11 cellular contexts compared by ENCODE assay signal in the genomic region with DNA sequence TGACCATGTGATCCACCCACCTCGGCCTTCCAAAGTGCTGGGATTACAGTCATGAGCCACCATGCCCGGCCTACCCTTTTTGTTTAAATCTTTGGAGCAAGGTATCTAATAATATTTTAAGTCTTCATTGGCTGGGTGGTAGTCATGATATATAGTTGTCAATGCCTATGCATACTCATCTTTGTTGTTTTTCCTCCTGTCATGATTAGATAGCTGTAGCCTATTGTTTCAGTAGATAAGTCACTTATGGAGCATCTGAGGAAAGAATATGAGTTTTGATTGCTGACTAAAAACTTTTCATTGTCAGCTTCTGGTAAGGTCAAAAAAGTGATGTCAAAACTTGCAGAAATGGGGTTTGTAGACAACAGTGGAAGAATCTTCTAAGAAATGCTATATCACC.
DNase-seq lines count a peak whose midpoint lies in the region; ATAC-seq and TF ChIP-seq lines count a peak whose summit lies in the region.
"Had no signal": no experiment of that assay in that cellular context is flagged by ENCODE, and none has a peak within 500 bp of the region (broad histone marks: within the 10 kb centered on the region; RNA-seq: fewer than 3 reads in every experiment).

No MANE protein-coding gene starts in this region.

- TF ChIP-seq CTCF in progenitor cell of endocrine pancreas (IDR thresholded peaks at IDR 0.05; ENCODE audit: unreplicated experiment): no peak

- H3K9me3 Mint-ChIP-seq in activated naive CD4-positive, alpha-beta T cell treated with anti-CD3 and anti-CD28 coated beads, Interleukin-2, amount 50 U/mL, for 24 hours: peaks cover under 1% of the 10 kb centered on the region
- H3K9me3 Mint-ChIP-seq in activated naive CD4-positive, alpha-beta T cell treated with anti-CD3 and anti-CD28 coated beads, Interleukin-2, amount 10 ng/mL, durations not matched to agents 7 days and 5 days: peaks cover 7% of the 10 kb centered on the region
- peaks cover 41% of the 10 kb centered on the region for H3K9me3 Mint-ChIP-seq in progenitor cell of endocrine pancreas (ENCODE audit: low read depth)
- H3K9me3 Mint-ChIP-seq: CD8-positive, alpha-beta T cell had no signal

- no peak for DNase-seq in activated naive CD4-positive, alpha-beta T cell treated with anti-CD3 and anti-CD28 coated beads, Interleukin-2, amount 10 ng/mL, durations not matched to agents 7 days and 5 days
- DNase-seq in T-helper 17 cell (no peak), progenitor cell of endocrine pancreas (ENCODE audit: low spot score, unreplicated experiment) (no peak), AG20443 (ENCODE audit: low spot score) (no peak)
- DNase-seq: Calu3; CD8-positive, alpha-beta T cell; DMS79 treated with DMSO at 0.1 percent for 48 hours; GF-D8 had no signal

- H3K27ac Mint-ChIP-seq in activated naive CD4-positive, alpha-beta T cell treated with anti-CD3 and anti-CD28 coated beads, Interleukin-2, amount 50 U/mL, for 24 hours: peak overlapping the region; percentile 70
- no peak overlapping the region for H3K27ac Mint-ChIP-seq in activated naive CD4-positive, alpha-beta T cell treated with anti-CD3 and anti-CD28 coated beads, Interleukin-2, amount 10 ng/mL, durations not matched to agents 7 days and 5 days
- H3K27ac Mint-ChIP-seq in T-helper 17 cell: peak overlapping the region; percentile 27
- peak overlapping the region; percentile 41 for H3K27ac Mint-ChIP-seq in progenitor cell of endocrine pancreas
- H3K27ac Mint-ChIP-seq: CD8-positive, alpha-beta T cell had no signal

- no peaks in the 10 kb centered on the region for H3K9me3 ChIP-seq in T-helper 17 cell (ENCODE audit: control insufficient read depth, low read length, poor library complexity, severe bottlenecking)
- H3K9me3 ChIP-seq: HAP-1 had no signal

- H3K36me3 Mint-ChIP-seq in activated naive CD4-positive, alpha-beta T cell treated with anti-CD3 and anti-CD28 coated beads, Interleukin-2, amount 50 U/mL, for 24 hours: peaks cover 9% of the 10 kb centered on the region
- peaks cover 42% of the 10 kb centered on the region for H3K36me3 Mint-ChIP-seq in activated naive CD4-positive, alpha-beta T cell treated with anti-CD3 and anti-CD28 coated beads, Interleukin-2, amount 10 ng/mL, durations not matched to agents 7 days and 5 days
- H3K36me3 Mint-ChIP-seq in T-helper 17 cell (ENCODE audit: low read depth): no peaks in the 10 kb centered on the region
- H3K36me3 Mint-ChIP-seq in progenitor cell of endocrine pancreas (ENCODE audit: insufficient read depth): peaks cover 39% of the 10 kb centered on the region

- ATAC-seq in T-helper 17 cell: no peak
- ATAC-seq in HG03159 (IDR thresholded peaks at IDR 0.05; ENCODE audit: unreplicated experiment): no peak
- ATAC-seq: CD8-positive, alpha-beta T cell had no signal

- H3K27me3 Mint-ChIP-seq in activated naive CD4-positive, alpha-beta T cell treated with anti-CD3 and anti-CD28 coated beads, Interleukin-2, amount 50 U/mL, for 24 hours: no peaks in the 10 kb centered on the region
- no peaks in the 10 kb centered on the region for H3K27me3 Mint-ChIP-seq in activated naive CD4-positive, alpha-beta T cell treated with anti-CD3 and anti-CD28 coated beads, Interleukin-2, amount 10 ng/mL, durations not matched to agents 7 days and 5 days
- H3K27me3 Mint-ChIP-seq in T-helper 17 cell: no peaks in the 10 kb centered on the region
- H3K27me3 Mint-ChIP-seq in progenitor cell of endocrine pancreas: no peaks in the 10 kb centered on the region

- peaks cover 56% of the 10 kb centered on the region for H3K4me1 Mint-ChIP-seq in activated naive CD4-positive, alpha-beta T cell treated with anti-CD3 and anti-CD28 coated beads, Interleukin-2, amount 50 U/mL, for 24 hours
- peaks cover 15% of the 10 kb centered on the region for H3K4me1 Mint-ChIP-seq in activated naive CD4-positive, alpha-beta T cell treated with anti-CD3 and anti-CD28 coated beads, Interleukin-2, amount 10 ng/mL, durations not matched to agents 7 days and 5 days
- H3K4me1 Mint-ChIP-seq in T-helper 17 cell: peaks cover 30% of the 10 kb centered on the region
- H3K4me1 Mint-ChIP-seq in progenitor cell of endocrine pancreas (ENCODE audit: low read depth): peaks cover 1% of the 10 kb centered on the region

- CTCF ChIA-PET in activated naive CD4-positive, alpha-beta T cell treated with anti-CD3 and anti-CD28 coated beads, Interleukin-2, amount 10 ng/mL, durations not matched to agents 7 days and 5 days (lab: Charles Lee): no interaction called here

- H3K4me3 Mint-ChIP-seq in activated naive CD4-positive, alpha-beta T cell treated with anti-CD3 and anti-CD28 coated beads, Interleukin-2, amount 50 U/mL, for 24 hours: no peak overlapping the region
- no peak overlapping the region for H3K4me3 Mint-ChIP-seq in activated naive CD4-positive, alpha-beta T cell treated with anti-CD3 and anti-CD28 coated beads, Interleukin-2, amount 10 ng/mL, durations not matched to agents 7 days and 5 days
- H3K4me3 Mint-ChIP-seq in T-helper 17 cell (no peak overlapping the region), progenitor cell of endocrine pancreas (ENCODE audit: low read depth) (no peak overlapping the region)
- H3K4me3 Mint-ChIP-seq: CD8-positive, alpha-beta T cell had no signal
